9 cellular contexts compared by ENCODE assay signal in the genomic region with DNA sequence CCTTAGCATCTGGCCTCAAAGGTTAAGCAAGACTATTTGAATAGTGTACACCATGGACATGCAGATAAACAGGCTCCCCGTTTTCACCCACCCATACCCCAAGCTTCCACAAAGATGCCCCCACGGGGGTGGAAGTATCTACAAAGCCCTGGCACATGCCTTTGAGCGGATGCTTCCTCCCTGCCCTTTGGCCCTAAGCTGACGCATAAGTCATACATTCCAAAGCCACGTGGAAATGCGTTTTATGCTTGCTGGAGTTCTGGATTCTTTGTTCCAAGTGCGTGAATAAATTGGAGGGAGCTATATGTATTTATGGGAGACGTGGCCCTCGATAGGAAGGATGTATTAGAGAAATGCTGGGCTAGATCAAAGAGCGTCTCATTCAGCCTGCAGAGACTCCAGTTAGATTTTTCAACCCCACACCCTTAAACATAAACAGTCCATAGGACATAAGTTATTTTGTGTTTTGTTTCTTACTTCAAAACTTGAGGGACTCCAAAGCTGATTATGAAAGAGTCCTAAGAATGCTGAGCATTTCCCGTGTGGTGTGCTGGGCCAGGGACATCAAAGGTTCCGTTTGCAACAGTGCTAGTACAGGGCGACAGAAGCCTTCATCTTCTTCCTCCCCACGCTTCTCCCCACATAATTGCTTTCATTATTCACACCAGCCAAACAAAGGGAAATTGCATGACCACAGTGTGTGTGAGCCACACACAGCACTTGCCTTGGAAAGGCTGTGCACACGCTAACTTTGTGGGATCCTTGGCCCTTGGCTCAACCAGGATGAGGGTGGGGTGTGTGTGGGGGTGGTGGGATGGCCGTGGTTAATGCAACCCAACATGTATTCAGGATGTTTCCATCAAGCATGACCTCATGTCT.
A peak's percentile ranks its signal among the peaks of the same experiment; 100 is the strongest.
DNase-seq lines count a peak whose midpoint lies in the region; ATAC-seq lines count a peak whose summit lies in the region.
"Had no signal": no experiment of that assay in that cellular context is flagged by ENCODE, and none has a peak within 500 bp of the region (broad histone marks: within the 10 kb centered on the region; RNA-seq: fewer than 3 reads in every experiment).

No MANE protein-coding gene starts in this region.

- no peaks in the 10 kb centered on the region for H3K27me3 Mint-ChIP-seq in activated T-cell treated with anti-CD3 and anti-CD28 coated beads, Interleukin-2, amount 50 U/mL, for 4 hours (ENCODE audit: low read depth)

- peaks cover 24% of the 10 kb centered on the region for H3K4me1 Mint-ChIP-seq in activated T-cell treated with anti-CD3 and anti-CD28 coated beads, Interleukin-2, amount 50 U/mL, for 4 hours (ENCODE audit: low read depth)

- peaks cover 3% of the 10 kb centered on the region for H3K36me3 Mint-ChIP-seq in activated T-cell treated with anti-CD3 and anti-CD28 coated beads, Interleukin-2, amount 50 U/mL, for 4 hours (ENCODE audit: insufficient read depth)

- no peaks in the 10 kb centered on the region for H3K9me3 Mint-ChIP-seq in activated T-cell treated with anti-CD3 and anti-CD28 coated beads, Interleukin-2, amount 50 U/mL, for 4 hours

- DNase-seq in activated CD4-positive, alpha-beta T cell treated with anti-CD3 and anti-CD28 coated beads for 48 hours = peak; percentile 9
- DNase-seq in activated CD4-positive, alpha-beta T cell treated with anti-CD3 and anti-CD28 coated beads for 1 hour = no peak
- no peak for DNase-seq in activated T-cell treated with anti-CD3 and anti-CD28 coated beads, Interleukin-2, amount 50 U/mL, for 4 hours
- no peak for DNase-seq in left ventricle myocardium superior
- DNase-seq in stimulated activated naive CD8-positive, alpha-beta T cell treated with anti-CD3 and anti-CD28 coated beads, Interleukin-15, Interleukin-2, amounts not matched to agents 100 U/mL and 50 U/mL, for 24 hours = peak; percentile 30
- DNase-seq in ureter (ENCODE audit: low spot score) = no peak

- ATAC-seq in activated T-cell treated with anti-CD3 and anti-CD28 coated beads, Interleukin-2, amount 50 U/mL, for 4 hours = peak; percentile 55 to 73
- ATAC-seq in left ventricle myocardium superior = peak; percentile 8
- ATAC-seq in stimulated activated naive CD8-positive, alpha-beta T cell treated with anti-CD3 and anti-CD28 coated beads, Interleukin-15, Interleukin-2, amounts not matched to agents 100 U/mL and 50 U/mL, for 24 hours = peak; percentile 83
- ATAC-seq in GM18870 (IDR thresholded peaks at IDR 0.05; ENCODE audit: unreplicated experiment) = no peak
- no peak for ATAC-seq in HG03175 (IDR thresholded peaks at IDR 0.05; ENCODE audit: unreplicated experiment)

- intact Hi-C loops in left ventricle myocardium superior (cut with micrococcal nuclease) = no loop called here

- H3K4me3 Mint-ChIP-seq in activated T-cell treated with anti-CD3 and anti-CD28 coated beads, Interleukin-2, amount 50 U/mL, for 4 hours = no peak overlapping the region
- H3K4me3 Mint-ChIP-seq: B cell had no signal

Comparison
In these comparisons a context has a peak if more than half of its experiments do, and no peak if none do; other contexts are left out.
1. DNase-seq: peak in activated CD4-positive, alpha-beta T cell treated with anti-CD3 and anti-CD28 coated beads for 48 hours (single experiment) and stimulated activated naive CD8-positive, alpha-beta T cell treated with anti-CD3 and anti-CD28 coated beads, Interleukin-15, Interleukin-2, amounts not matched to agents 100 U/mL and 50 U/mL, for 24 hours (single experiment); none in activated CD4-positive, alpha-beta T cell treated with anti-CD3 and anti-CD28 coated beads for 1 hour (single experiment), activated T-cell treated with anti-CD3 and anti-CD28 coated beads, Interleukin-2, amount 50 U/mL, for 4 hours (single experiment), left ventricle myocardium superior (single experiment) and ureter (single experiment).
2. ATAC-seq: peak in activated T-cell treated with anti-CD3 and anti-CD28 coated beads, Interleukin-2, amount 50 U/mL, for 4 hours (2 of 2), left ventricle myocardium superior (single experiment) and stimulated activated naive CD8-positive, alpha-beta T cell treated with anti-CD3 and anti-CD28 coated beads, Interleukin-15, Interleukin-2, amounts not matched to agents 100 U/mL and 50 U/mL, for 24 hours (single experiment); none in GM18870 (single experiment) and HG03175 (single experiment).